ENCODE assay signal across 1 cellular context in the genomic region with DNA sequence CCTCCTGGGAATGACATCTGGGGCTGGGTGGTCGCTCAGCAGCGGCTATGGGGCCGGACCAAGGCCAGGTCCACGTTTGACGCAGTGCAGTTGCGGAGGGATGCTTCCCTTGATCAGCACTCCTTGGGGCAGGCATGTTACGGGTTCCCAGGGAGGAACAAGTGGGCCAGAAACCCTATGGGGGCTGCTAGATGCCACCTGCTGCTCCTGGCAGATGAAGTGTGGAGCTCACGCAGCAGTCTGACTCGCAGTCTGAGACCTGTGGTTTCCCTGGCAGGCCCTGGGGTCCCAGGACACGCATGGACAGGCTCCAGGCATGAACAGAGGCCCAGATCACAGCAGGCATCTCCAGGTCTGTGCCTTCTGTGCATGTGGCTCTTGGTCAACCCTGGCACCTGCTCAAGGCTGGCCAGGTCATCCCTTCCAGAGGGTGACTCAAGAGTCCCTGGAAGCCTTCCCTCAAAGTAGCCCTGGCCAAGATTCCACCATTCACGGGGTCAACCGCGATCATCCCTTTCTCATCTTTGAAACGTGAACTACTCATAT.
TF ChIP-seq lines count a peak whose summit lies in the region.

No MANE protein-coding gene starts in this region.

TF ChIP-seq in SK-N-SH, 30 proteins besides CTCF, POLR2A, EP300 and RAD21 (continued from another document):
- TF ChIP-seq, protein P1, sequence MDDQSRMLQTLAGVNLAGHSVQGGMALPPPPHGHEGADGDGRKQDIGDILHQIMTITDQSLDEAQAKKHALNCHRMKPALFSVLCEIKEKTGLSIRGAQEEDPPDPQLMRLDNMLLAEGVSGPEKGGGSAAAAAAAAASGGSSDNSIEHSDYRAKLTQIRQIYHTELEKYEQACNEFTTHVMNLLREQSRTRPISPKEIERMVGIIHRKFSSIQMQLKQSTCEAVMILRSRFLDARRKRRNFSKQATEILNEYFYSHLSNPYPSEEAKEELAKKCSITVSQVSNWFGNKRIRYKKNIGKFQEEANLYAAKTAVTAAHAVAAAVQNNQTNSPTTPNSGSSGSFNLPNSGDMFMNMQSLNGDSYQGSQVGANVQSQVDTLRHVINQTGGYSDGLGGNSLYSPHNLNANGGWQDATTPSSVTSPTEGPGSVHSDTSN (IDR thresholded peaks at IDR 0.05) = peak; percentile 16; the same call in 1 of the 2 replicates
- TF ChIP-seq TCF12 (IDR thresholded peaks at IDR 0.05) (peak; percentile 67), YY1 (IDR thresholded peaks at IDR 0.05; ENCODE audit: low read depth) (no peak), ELF1 (IDR thresholded peaks at IDR 0.05) (no peak), RCOR1 (IDR thresholded peaks at IDR 0.05; ENCODE audit: low read length) (no peak), NRF1 (IDR thresholded peaks at IDR 0.05; ENCODE audit: low read depth, low read length) (no peak), EZH2phosphoT487 (IDR thresholded peaks at IDR 0.05; ENCODE audit: borderline replicate concordance, low read depth) (no peak), JUND (IDR thresholded peaks at IDR 0.05) (no peak), FOSL2 (IDR thresholded peaks at IDR 0.05; ENCODE audit: borderline replicate concordance, low read depth) (peak; percentile 76), GABPA (IDR thresholded peaks at IDR 0.05; ENCODE audit: low read depth) (no peak), TEAD4 (IDR thresholded peaks at IDR 0.05; ENCODE audit: borderline replicate concordance, insufficient read depth) (0 out of 2 replicates have a peak, but pooled peaks have one; percentile 23), SIN3A (IDR thresholded peaks at IDR 0.05; ENCODE audit: borderline replicate concordance, low read depth, low read length) (no peak), FOXM1 (IDR thresholded peaks at IDR 0.05; ENCODE audit: low read depth) (no peak), NFIC (IDR thresholded peaks at IDR 0.05; ENCODE audit: borderline replicate concordance) (peak; percentile 87), RXRA (IDR thresholded peaks at IDR 0.05; ENCODE audit: borderline replicate concordance, low read depth) (peak; percentile 71; the same call in 1 of the 2 replicates), CHD2 (IDR thresholded peaks at IDR 0.05; ENCODE audit: low read length, partially characterized antibody) (no peak)
- TF ChIP-seq, protein P2, sequence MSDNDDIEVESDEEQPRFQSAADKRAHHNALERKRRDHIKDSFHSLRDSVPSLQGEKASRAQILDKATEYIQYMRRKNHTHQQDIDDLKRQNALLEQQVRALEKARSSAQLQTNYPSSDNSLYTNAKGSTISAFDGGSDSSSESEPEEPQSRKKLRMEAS (IDR thresholded peaks at IDR 0.05; ENCODE audit: low read depth) = 0 out of 2 replicates have a peak, but pooled peaks have one; percentile 24
- TF ChIP-seq, protein P3, sequence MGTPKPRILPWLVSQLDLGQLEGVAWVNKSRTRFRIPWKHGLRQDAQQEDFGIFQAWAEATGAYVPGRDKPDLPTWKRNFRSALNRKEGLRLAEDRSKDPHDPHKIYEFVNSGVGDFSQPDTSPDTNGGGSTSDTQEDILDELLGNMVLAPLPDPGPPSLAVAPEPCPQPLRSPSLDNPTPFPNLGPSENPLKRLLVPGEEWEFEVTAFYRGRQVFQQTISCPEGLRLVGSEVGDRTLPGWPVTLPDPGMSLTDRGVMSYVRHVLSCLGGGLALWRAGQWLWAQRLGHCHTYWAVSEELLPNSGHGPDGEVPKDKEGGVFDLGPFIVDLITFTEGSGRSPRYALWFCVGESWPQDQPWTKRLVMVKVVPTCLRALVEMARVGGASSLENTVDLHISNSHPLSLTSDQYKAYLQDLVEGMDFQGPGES (IDR thresholded peaks at IDR 0.05; ENCODE audit: low read depth, low read length) = no peak
